2 cellular contexts compared by ENCODE assay signal in the genomic region with DNA sequence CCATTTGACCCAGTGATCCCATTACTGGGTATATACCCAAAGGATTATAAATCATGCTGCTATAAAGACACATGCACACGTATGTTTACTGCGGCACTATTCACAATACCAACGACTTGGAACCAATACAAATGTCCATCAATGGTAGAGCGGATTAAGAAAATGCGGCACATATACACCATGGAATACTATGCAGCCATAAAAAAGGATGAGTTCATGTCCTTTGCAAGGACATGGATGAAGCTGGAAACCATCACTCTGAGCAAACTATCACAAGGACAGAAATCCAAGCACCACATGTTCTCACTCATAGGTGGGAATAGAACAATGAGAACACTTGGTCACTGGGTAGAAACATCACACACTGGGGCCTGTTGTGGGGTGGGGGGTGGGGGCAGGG. TPM values are rescaled to one million over a fixed set of nuclear protein-coding genes. Genes with fewer than 3 reads are reported as not detected.
"Had no signal": no experiment of that assay in that cellular context is flagged by ENCODE, and none has a peak within 500 bp of the region (broad histone marks: within the 10 kb centered on the region; RNA-seq: fewer than 3 reads in every experiment).

No MANE protein-coding gene starts in this region.

RNA-seq across cellular contexts. Expression of a gene that starts 16.9 kb away (rescaled TPM):
- total RNA-seq: IMR-90 had no signal
- polyA plus RNA-seq: HepG2, IMR-90 had no signal
